ENCODE assay signal across 16 cellular contexts in genomic region chr6:43878127-43878634, GRCh38.
"Had no signal": no experiment of that assay in that cellular context is flagged by ENCODE, and none has a peak within 500 bp of the region (broad histone marks: within the 10 kb centered on the region; RNA-seq: fewer than 3 reads in every experiment).

No MANE protein-coding gene starts in this region.

- H3K27me3 ChIP-seq: brain microvascular endothelial cell, colonic mucosa, stomach, testis, upper lobe of right lung had no signal

- ATAC-seq: activated CD8-positive, alpha-beta T cell treated with anti-CD3 and anti-CD28 coated beads for 36 hours; upper lobe of right lung had no signal

- H3K4me3 ChIP-seq: colonic mucosa, lung, stomach, testis, upper lobe of right lung had no signal

- H3K9me3 ChIP-seq: colonic mucosa, stomach, testis, upper lobe of right lung had no signal

- H3K27ac ChIP-seq: brain microvascular endothelial cell, colonic mucosa, epithelial cell of prostate, stomach, testis, upper lobe of right lung had no signal

- DNase-seq: activated B cell treated with CpG ODN at 0.5 μM for 24 hours; activated CD4-positive, alpha-beta T cell treated with anti-CD3 and anti-CD28 coated beads for 48 hours; activated CD8-positive, alpha-beta T cell treated with anti-CD3 and anti-CD28 coated beads for 36 hours; activated naive CD4-positive, alpha-beta T cell treated with anti-CD3 and anti-CD28 coated beads for 36 hours; activated T-cell treated with anti-CD3 and anti-CD28 coated beads, Interleukin-2, amount 50 U/mL, for 24 hours; brain microvascular endothelial cell; nephron progenitor cell; small intestine; stimulated activated CD4-positive, alpha-beta T cell treated with anti-CD3 and anti-CD28 coated beads, Interleukin-15, amount 100 ng/mL, for 24 hours; stimulated activated CD4-positive, alpha-beta T cell treated with anti-CD3 and anti-CD28 coated beads, Interleukin-2, amount 100 ng/mL, for 48 hours; upper lobe of right lung had no signal

- H3K36me3 ChIP-seq: brain microvascular endothelial cell, colonic mucosa, stomach, upper lobe of right lung had no signal

- H3K4me1 ChIP-seq: colonic mucosa, testis, upper lobe of right lung had no signal
